ENCODE assay signal across 1 cellular context in the genomic region with DNA sequence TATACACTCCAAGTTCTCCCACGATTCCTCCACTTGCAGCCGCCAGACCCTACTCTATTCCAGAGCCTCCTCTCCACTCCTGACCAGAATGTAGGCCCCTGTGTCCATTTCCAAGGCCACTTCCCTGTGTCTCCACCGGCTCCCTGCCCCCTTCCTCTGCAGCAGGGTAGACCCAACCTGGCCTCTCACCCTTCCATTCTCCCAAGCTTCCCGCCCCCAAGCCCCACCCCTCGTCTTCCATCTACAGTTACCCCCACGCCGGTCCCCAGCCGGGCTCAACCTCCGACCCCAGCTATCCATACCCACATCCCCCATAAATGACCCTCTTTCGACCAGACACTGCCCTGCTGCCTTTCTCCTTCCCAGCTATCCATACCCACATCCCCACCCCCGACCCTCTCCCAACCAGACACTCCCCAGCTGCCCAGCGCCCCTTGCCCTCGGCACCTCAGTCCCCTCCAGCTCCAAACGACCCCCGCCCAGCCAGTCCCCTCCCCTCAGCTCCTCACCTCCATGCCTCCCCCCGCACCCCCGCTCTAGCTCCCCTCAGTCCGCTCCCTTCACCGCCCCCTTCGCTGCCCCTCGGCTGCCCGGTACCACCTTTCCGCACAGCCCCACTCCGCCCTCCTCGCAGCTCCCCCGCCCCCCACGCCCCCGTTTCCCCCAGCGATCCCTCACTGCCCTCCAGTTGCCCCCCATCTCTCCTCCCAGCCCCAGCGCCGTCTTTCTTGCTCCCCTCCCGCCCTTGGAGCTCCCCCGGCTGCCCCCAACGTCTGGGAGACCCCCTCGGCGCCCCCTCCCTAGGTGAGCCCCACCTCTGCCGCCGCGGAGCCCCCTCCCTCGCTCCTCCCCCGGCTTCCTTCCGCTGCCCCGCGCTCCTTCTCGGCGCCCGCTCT.
TF ChIP-seq lines count a peak whose summit lies in the region.

No MANE protein-coding gene starts in this region.

TF ChIP-seq in HepG2, 621 proteins besides CTCF, POLR2A, EP300 and RAD21:
- TF ChIP-seq ZNF33A (CRISPR knock-in tag; IDR thresholded peaks at IDR 0.05; ENCODE audit: borderline replicate concordance): no peak
- TF ChIP-seq ZNF713 (CRISPR knock-in tag; IDR thresholded peaks at IDR 0.05): no peak
- TF ChIP-seq, protein P1, sequence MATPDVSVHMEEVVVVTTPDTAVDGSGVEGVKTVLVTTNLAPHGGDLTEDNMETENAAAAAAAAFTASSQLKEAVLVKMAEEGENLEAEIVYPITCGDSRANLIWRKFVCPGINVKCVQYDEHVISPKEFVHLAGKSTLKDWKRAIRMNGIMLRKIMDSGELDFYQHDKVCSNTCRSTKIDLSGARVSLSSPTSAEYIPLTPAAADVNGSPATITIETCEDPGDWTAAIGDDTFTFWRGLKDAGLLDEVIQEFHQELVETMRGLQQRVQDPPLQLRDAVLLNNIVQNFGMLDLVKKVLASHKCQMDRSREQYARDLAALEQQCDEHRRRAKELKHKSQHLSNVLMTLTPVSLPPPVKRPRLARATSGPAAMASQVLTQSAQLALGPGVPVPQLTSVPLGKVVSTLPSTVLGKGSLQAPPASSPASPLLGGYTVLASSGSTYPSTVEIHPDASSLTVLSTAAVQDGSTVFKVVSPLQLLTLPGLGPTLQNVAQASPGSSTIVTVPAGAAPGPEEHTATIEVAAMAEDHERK (CRISPR knock-in tag; IDR thresholded peaks at IDR 0.05; ENCODE audit: low read depth): no peak
- TF ChIP-seq ZFY (CRISPR knock-in tag; IDR thresholded peaks at IDR 0.05): no peak
- TF ChIP-seq HMGA1 (CRISPR knock-in tag; conservative IDR thresholded peaks at IDR 0.05): no peak
- TF ChIP-seq ZIK1 (CRISPR knock-in tag; IDR thresholded peaks at IDR 0.05; ENCODE audit: borderline replicate concordance, low read depth): no peak
